ENCODE assay signal across 8 cellular contexts in the genomic region with DNA sequence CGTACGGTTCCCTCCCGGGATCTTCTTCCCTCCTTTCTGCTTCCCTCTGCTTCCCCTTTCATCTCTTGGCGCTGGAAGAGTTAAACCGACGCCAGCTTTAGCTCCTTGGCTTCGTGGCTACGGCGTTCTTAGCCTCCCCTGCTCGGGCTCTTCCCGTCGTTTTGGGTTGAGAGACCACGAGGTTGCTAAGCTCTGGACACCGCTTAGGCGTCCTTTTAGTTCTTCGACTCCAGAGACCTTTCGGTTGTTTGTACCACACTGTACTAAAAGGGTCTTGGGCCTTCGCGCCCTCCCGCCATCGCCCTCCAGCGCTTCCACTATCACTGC. TPM values are rescaled to one million over a fixed set of nuclear protein-coding genes. Genes with fewer than 3 reads are reported as not detected.
DNase-seq lines count a peak whose midpoint lies in the region; ATAC-seq and TF ChIP-seq lines count a peak whose summit lies in the region.

No MANE protein-coding gene starts in this region.

- TF ChIP-seq POLR2A in right lobe of liver (IDR thresholded peaks at IDR 0.05): no peak

- H3K9me3 ChIP-seq in right lobe of liver: no peaks in the 10 kb centered on the region

- no peaks in the 10 kb centered on the region for H3K27me3 ChIP-seq in right lobe of liver

- peaks cover 0 to 11% (median 5%) of the 10 kb centered on the region in 4 donors for H3K4me1 ChIP-seq in right lobe of liver

- DNase-seq in NCI-H2081 (lab: John Stamatoyannopoulos, UW) (peak; percentile 11 to 52), NCI-H2081 treated with DMSO at 0.1 percent for 48 hours (lab: John Stamatoyannopoulos, UW) (no peak), HCEC 1CT (peak; percentile 9), OCI-M1 (lab: John Stamatoyannopoulos, UW) (peak; percentile 56), coronary artery (ENCODE audit: low spot score) (no peak), right lobe of liver (no peak)

- H3K36me3 ChIP-seq in right lobe of liver: peaks cover 0 to 21% (median 0%) of the 10 kb centered on the region in 4 donors

- peak overlapping the region; percentile 89 for H3K4me3 ChIP-seq in coronary artery
- peak overlapping the region; percentile 83 to 93 (median 83) for H3K4me3 ChIP-seq in right lobe of liver

- intact Hi-C loops in right lobe of liver (cut with DNase I): no loop called here

- WGBS in right lobe of liver (ENCODE audit: insufficient coverage, low coverage, low lambda C conversion rate, missing lambda C conversion rate): 0% methylated on average over 19 of the region's 22 CpGs

- ATAC-seq in right lobe of liver (peak; percentile 22 to 35 (median 26)), HG02884 (IDR thresholded peaks at IDR 0.05; ENCODE audit: unreplicated experiment) (no peak)

- TF ChIP-seq CTCF in coronary artery (IDR thresholded peaks at IDR 0.05) (no peak), right lobe of liver (IDR thresholded peaks at IDR 0.05) (no peak)

- H3K27ac ChIP-seq in coronary artery (peak overlapping the region; percentile 83 to 93), right lobe of liver (peak overlapping the region; percentile 89 to 93 (median 93)), temporal lobe (ENCODE audit: low read depth, low read length) (peak overlapping the region; percentile 70)

RNA-seq across cellular contexts. Expression of gene CPSF2, which starts 0.5 kb away (rescaled TPM):
- total RNA-seq in right lobe of liver: 10 to 100 TPM; 23.4 to 28.2 (median 25.9) TPM
- 12.0 TPM for total RNA-seq in temporal lobe

RNA-seq across cellular contexts. Expression of gene NDUFB1, which starts 0.8 kb away (rescaled TPM):
- 100 to 1,000 TPM in 2 of 6 experiments, 10 to 100 TPM in 4; 74.6 to 223 (median 94.6) TPM for total RNA-seq in right lobe of liver
- total RNA-seq in temporal lobe: 109 TPM

RNA-seq across cellular contexts. Expression of gene ATXN3, which starts 15.9 kb away (rescaled TPM):
- total RNA-seq in right lobe of liver: 10 to 100 TPM in 3 of 6 experiments, 1 to 10 TPM in 3; 5.5 to 15.4 (median 9.7) TPM
- total RNA-seq in temporal lobe: 23.1 TPM

Comparison
In these comparisons a context has a peak if more than half of its experiments do, and no peak if none do; other contexts are left out.
1. DNase-seq: peak in NCI-H2081 (2 of 2), HCEC 1CT (single experiment) and OCI-M1 (single experiment); none in NCI-H2081 treated with DMSO at 0.1 percent for 48 hours (single experiment), coronary artery (single experiment) and right lobe of liver (0 of 3).
2. Peak in every context shown above with its lines, with median percentiles within 50 percentile points of each other: H3K27ac ChIP-seq.